ENCODE assay signal across 1 cellular context in the genomic region with DNA sequence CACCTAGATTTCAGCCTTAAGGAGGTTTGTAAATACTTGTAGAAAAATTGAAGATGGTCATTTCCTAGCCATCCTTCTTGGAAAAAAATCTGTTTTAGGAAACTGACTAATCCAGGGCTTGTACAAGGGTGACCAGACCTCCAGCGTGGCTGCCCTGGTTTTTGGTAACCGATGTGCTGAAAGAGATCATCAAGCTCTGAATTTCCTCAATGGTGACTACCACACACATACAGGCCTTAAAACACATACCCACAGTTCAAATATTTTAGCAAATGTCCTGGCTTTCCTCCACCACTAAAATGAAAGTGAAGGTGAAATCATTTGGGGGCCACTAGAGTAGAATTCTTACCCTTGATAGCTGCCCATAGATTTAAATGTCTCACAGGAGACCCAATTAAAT.
TF ChIP-seq lines count a peak whose summit lies in the region.

No MANE protein-coding gene starts in this region.

TF ChIP-seq in GM23338, 12 proteins besides CTCF, POLR2A, EP300 and RAD21:
- TF ChIP-seq, protein P1, sequence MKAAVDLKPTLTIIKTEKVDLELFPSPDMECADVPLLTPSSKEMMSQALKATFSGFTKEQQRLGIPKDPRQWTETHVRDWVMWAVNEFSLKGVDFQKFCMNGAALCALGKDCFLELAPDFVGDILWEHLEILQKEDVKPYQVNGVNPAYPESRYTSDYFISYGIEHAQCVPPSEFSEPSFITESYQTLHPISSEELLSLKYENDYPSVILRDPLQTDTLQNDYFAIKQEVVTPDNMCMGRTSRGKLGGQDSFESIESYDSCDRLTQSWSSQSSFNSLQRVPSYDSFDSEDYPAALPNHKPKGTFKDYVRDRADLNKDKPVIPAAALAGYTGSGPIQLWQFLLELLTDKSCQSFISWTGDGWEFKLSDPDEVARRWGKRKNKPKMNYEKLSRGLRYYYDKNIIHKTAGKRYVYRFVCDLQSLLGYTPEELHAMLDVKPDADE (IDR thresholded peaks at IDR 0.05): no peak
- no peak for TF ChIP-seq EZH2phosphoT487 (IDR thresholded peaks at IDR 0.05; ENCODE audit: unreplicated experiment)
- TF ChIP-seq, protein P2, sequence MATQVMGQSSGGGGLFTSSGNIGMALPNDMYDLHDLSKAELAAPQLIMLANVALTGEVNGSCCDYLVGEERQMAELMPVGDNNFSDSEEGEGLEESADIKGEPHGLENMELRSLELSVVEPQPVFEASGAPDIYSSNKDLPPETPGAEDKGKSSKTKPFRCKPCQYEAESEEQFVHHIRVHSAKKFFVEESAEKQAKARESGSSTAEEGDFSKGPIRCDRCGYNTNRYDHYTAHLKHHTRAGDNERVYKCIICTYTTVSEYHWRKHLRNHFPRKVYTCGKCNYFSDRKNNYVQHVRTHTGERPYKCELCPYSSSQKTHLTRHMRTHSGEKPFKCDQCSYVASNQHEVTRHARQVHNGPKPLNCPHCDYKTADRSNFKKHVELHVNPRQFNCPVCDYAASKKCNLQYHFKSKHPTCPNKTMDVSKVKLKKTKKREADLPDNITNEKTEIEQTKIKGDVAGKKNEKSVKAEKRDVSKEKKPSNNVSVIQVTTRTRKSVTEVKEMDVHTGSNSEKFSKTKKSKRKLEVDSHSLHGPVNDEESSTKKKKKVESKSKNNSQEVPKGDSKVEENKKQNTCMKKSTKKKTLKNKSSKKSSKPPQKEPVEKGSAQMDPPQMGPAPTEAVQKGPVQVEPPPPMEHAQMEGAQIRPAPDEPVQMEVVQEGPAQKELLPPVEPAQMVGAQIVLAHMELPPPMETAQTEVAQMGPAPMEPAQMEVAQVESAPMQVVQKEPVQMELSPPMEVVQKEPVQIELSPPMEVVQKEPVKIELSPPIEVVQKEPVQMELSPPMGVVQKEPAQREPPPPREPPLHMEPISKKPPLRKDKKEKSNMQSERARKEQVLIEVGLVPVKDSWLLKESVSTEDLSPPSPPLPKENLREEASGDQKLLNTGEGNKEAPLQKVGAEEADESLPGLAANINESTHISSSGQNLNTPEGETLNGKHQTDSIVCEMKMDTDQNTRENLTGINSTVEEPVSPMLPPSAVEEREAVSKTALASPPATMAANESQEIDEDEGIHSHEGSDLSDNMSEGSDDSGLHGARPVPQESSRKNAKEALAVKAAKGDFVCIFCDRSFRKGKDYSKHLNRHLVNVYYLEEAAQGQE (IDR thresholded peaks at IDR 0.05; ENCODE audit: unreplicated experiment): no peak
- no peak for TF ChIP-seq ZNF114 (CRISPR knock-in tag; IDR thresholded peaks at IDR 0.05)
- TF ChIP-seq NANOG (IDR thresholded peaks at IDR 0.05; ENCODE audit: borderline replicate concordance): no peak
- no peak for TF ChIP-seq STAT1 (IDR thresholded peaks at IDR 0.05; ENCODE audit: unreplicated experiment)
- no peak for TF ChIP-seq POLR2AphosphoS5 (IDR thresholded peaks at IDR 0.05; ENCODE audit: low read depth)
